ENCODE assay signal across 8 cellular contexts in the genomic region with DNA sequence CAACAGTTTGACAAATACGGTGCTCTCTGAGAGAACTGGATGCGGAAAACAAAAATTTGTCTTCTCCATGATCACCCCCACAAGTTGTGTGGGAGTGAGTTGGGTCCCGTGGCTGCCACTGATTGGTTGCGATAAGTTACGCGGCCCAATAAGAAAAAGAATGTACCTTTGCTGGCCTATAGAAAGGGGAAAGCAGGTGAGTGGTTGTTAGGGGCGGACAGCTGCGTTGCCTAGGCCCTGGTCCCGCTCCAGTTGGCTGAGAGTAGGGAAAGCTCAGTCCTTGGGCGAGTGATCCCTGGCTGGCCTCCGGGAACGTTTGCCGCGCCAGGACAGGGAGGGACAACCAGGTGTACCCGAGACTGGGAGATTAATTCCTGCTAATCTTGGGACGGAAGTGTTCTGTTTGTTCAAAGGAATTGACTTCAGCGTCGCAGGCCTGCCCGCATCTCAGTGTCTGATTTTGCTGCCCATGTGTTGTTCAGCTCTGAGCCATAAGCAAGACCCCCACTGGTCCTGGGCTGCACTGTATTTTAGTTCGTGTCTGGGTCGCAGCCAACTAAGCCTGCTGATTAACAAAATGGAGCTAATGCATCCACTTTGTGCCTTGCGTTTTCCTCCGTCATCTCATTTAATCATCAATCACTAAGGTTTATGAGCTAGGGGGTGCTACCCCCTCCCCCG. TPM values are rescaled to one million over a fixed set of nuclear protein-coding genes. Genes with fewer than 3 reads are reported as not detected.
DNase-seq lines count a peak whose midpoint lies in the region; ATAC-seq and TF ChIP-seq lines count a peak whose summit lies in the region.

No MANE protein-coding gene starts in this region.

- in situ Hi-C loops in ACHN (cut with HindIII; ENCODE audit: low pct_ligation_motif_present, low pct_unique_long_range_greater_than_20kb, low sequenced_read_pairs) = no loop called here

- peak overlapping the region; percentile 100 for H3K27ac ChIP-seq in WERI-Rb-1
- H3K27ac ChIP-seq in spleen = peak overlapping the region; percentile 92 to 100 (median 98)

- TF ChIP-seq POLR2A in spleen (IDR thresholded peaks at IDR 0.05) = no peak

- peak overlapping the region; percentile 99 to 100 (median 100) for H3K27ac Mint-ChIP-seq in immature natural killer cell

- peaks cover 3 to 4% (median 4%) of the 10 kb centered on the region in 3 donors for H3K36me3 Mint-ChIP-seq in immature natural killer cell

- H3K4me1 ChIP-seq in spleen = peaks cover 38 to 64% (median 50%) of the 10 kb centered on the region in 6 donors

- H3K4me3 ChIP-seq in WERI-Rb-1 (ENCODE audit: low read depth, low read length) (peak overlapping the region; percentile 65), cardiac fibroblast (replicated peaks in 1 of 2; ENCODE audit: low read depth in 2 of 2, low read length in 2 of 2) (peak overlapping the region; percentile 95 to 98), spleen (peak overlapping the region; percentile 77 to 99 (median 96))

- peak overlapping the region; percentile 93 to 100 (median 98) for H3K4me3 Mint-ChIP-seq in immature natural killer cell

- H3K9me3 Mint-ChIP-seq in immature natural killer cell = no peaks in the 10 kb centered on the region

- H3K27me3 Mint-ChIP-seq in immature natural killer cell (ENCODE audit: low read depth in 3 of 3) = peaks cover 13 to 16% (median 15%) of the 10 kb centered on the region in 3 donors

- TF ChIP-seq CTCF in WERI-Rb-1 (IDR thresholded peaks at IDR 0.05; ENCODE audit: low read depth, low read length) (no peak), cardiac fibroblast (IDR thresholded peaks at IDR 0.05; ENCODE audit: low read depth, low read length) (no peak), spleen (IDR thresholded peaks at IDR 0.05 in 8 of 11, conservative IDR thresholded peaks at IDR 0.05 in 3 of 11) (no peak)

- peak; percentile 70 for ATAC-seq in GM18907 (IDR thresholded peaks at IDR 0.05; ENCODE audit: unreplicated experiment)
- ATAC-seq in HG03139 (IDR thresholded peaks at IDR 0.05; ENCODE audit: unreplicated experiment) = peak; percentile 55

- WGBS in spleen, 5 donors = 2 to 6% (median 4%) methylated on average over 24 of the region's 24 CpGs

- intact Hi-C loops in spleen (cut with DNase I; ENCODE audit: low total_unique reads) = no loop called here

- DNase-seq in ACHN = peak; percentile 94
- peak; percentile 99 for DNase-seq in NCI-H2196 treated with DMSO at 0.1 percent for 48 hours (lab: John Stamatoyannopoulos, UW; ENCODE audit: unreplicated experiment)
- DNase-seq in WERI-Rb-1 = peak; percentile 96
- peak; percentile 97 for DNase-seq in cardiac fibroblast (ENCODE audit: low read depth in 2 of 2)
- DNase-seq in immature natural killer cell = peak; percentile 90 to 91 (median 91)
- peak; percentile 94 for DNase-seq in spleen

- peaks cover 28% of the 10 kb centered on the region for H3K36me3 ChIP-seq in WERI-Rb-1
- H3K36me3 ChIP-seq in spleen = peaks cover 5 to 30% (median 28%) of the 10 kb centered on the region in 6 donors

- peaks cover 38 to 45% of the 10 kb centered on the region in 2 donors for H3K4me1 Mint-ChIP-seq in immature natural killer cell

- H3K9me3 ChIP-seq in WERI-Rb-1 (ENCODE audit: severe bottlenecking) = no peaks in the 10 kb centered on the region
- H3K9me3 ChIP-seq in spleen = no peaks in the 10 kb centered on the region

- no peaks in the 10 kb centered on the region for H3K27me3 ChIP-seq in WERI-Rb-1 (ENCODE audit: insufficient read depth, low read depth, severe bottlenecking)
- H3K27me3 ChIP-seq in spleen (replicated peaks in 1 of 7) = no peaks in the 10 kb centered on the region

RNA-seq across cellular contexts. Expression of a gene that starts 0.8 kb away (rescaled TPM):
- polyA plus RNA-seq in immature natural killer cell (10 to 100 TPM in 1 of 3 donors, 1 to 10 TPM in 2; 2.3 to 21.8 (median 7.7) TPM), spleen (10 to 100 TPM; 35.1 to 62.8 (median 53.6) TPM)
- 100 to 1,000 TPM in 5 of 7 donors, 10 to 100 TPM in 2; 90.9 to 152 (median 110) TPM for total RNA-seq in spleen

RNA-seq across cellular contexts. Expression of a gene that starts 13.0 kb away (rescaled TPM):
- polyA plus RNA-seq in immature natural killer cell = 100 to 1,000 TPM in 2 of 3 donors, 10 to 100 TPM in 1; 98.3 to 113 (median 105) TPM
- total RNA-seq in spleen = 10 to 100 TPM; 31.9 to 51.2 (median 40.8) TPM
- 10 to 100 TPM; 20.0 to 42.4 (median 30.8) TPM for polyA plus RNA-seq in spleen

RNA-seq across cellular contexts. Expression of a gene that starts 13.2 kb away (rescaled TPM):
- polyA plus RNA-seq in immature natural killer cell (1,000 to 10,000 TPM in 1 of 3 donors, 100 to 1,000 TPM in 2; 576 to 1,241 (median 681) TPM), spleen (1,000 to 10,000 TPM; 1,501 to 2,170 (median 2,090) TPM)
- total RNA-seq in spleen = 1,000 to 10,000 TPM in 1 of 7 donors, 100 to 1,000 TPM in 6; 528 to 1,008 (median 809) TPM

RNA-seq across cellular contexts. Expression of a gene that starts 17.6 kb away (rescaled TPM):
- polyA plus RNA-seq in immature natural killer cell (10 to 100 TPM; 15.5 to 25.8 (median 23.9) TPM), spleen (10 to 100 TPM; 19.1 to 21.1 (median 19.2) TPM)
- total RNA-seq in spleen = 10 to 100 TPM in 4 of 7 donors, 1 to 10 TPM in 3; 7.9 to 16.4 (median 10.2) TPM

RNA-seq across cellular contexts. Expression of a gene that starts 23.4 kb away (rescaled TPM):
- polyA plus RNA-seq in immature natural killer cell (10 to 100 TPM; 12.8 to 16.8 (median 15.4) TPM), spleen (10 to 100 TPM; 14.1 to 16.9 (median 14.5) TPM)
- total RNA-seq in spleen = 10 to 100 TPM in 6 of 7 donors, 1 to 10 TPM in 1; 8.9 to 29.7 (median 13.9) TPM

Comparison
In these comparisons a context has a peak if more than half of its experiments do, and no peak if none do; other contexts are left out.
1. Peak in every context shown above with its lines: DNase-seq, ATAC-seq, H3K4me3 ChIP-seq and H3K27ac ChIP-seq.